In the genomic region with DNA sequence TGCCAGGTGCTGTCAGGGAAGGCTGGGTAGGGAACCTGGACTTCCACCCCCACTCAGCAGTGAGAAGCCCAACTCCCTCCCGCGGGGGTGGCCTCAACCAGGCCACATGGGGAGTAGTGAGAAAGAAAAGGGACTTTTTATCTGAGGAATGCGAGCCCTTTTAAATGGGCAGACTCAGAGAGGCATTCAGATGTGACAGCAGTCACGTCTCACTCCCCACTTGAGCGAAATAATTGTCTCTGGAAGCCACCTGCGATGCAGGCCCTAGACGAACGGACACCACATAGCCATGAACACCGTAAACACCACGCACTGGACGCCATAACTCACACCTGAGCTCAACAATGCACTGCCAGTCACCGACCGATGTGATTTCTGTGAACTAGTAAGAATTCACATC, we compare ENCODE assay signal across 25 cellular contexts. TPM values are rescaled to one million over a fixed set of nuclear protein-coding genes. Genes with fewer than 3 reads are reported as not detected.
DNase-seq lines count a peak whose midpoint lies in the region; ATAC-seq, FAIRE-seq and TF ChIP-seq lines count a peak whose summit lies in the region.
"Had no signal": no experiment of that assay in that cellular context is flagged by ENCODE, and none has a peak within 500 bp of the region (broad histone marks: within the 10 kb centered on the region; RNA-seq: fewer than 3 reads in every experiment).

No MANE protein-coding gene starts in this region.

- TF ChIP-seq POLR2A in HepG2 (IDR thresholded peaks at IDR 0.05; ENCODE audit: insufficient read depth in 1 of 2, low read depth in 2 of 2, low read length in 2 of 2): no peak
- no peak for TF ChIP-seq POLR2A in right lobe of liver (IDR thresholded peaks at IDR 0.05)

- BruUV-seq in HepG2 (replicated peaks; lab: Mats Ljungman, UMichigan): no TSS peak

- no peaks in the 10 kb centered on the region for H3K36me3 Mint-ChIP-seq in activated T-helper 1 cell treated with anti-CD3 and anti-CD28 coated beads, Interleukin-12 subunit alpha, Interleukin-12 subunit beta, Interleukin-2, Interleukin-4 antibody, amounts not matched to agents 30 ng/mL and 10 ng/mL and 1 ng/mL, durations not matched to agents 14 hours and 24 hours and 36 hours (ENCODE audit: low read depth)
- H3K36me3 Mint-ChIP-seq in effector memory CD8-positive, alpha-beta T cell (ENCODE audit: insufficient read depth): no peaks in the 10 kb centered on the region
- no peaks in the 10 kb centered on the region for H3K36me3 Mint-ChIP-seq in stimulated activated memory B cell treated with anti-CD40 and anti-IgM and Interleukin-4, amounts not matched to agents 10 μg/mL and 1 μg/mL and 100 μg/mL, for 72 hours

- in situ Hi-C loops in HepG2 (cut with HindIII; ENCODE audit: extremely low pct_ligation_motif_present, low pct_unique_long_range_greater_than_20kb): no loop called here

- no peak overlapping the region for H3K4me3 Mint-ChIP-seq in activated T-helper 1 cell treated with anti-CD3 and anti-CD28 coated beads, Interleukin-12 subunit alpha, Interleukin-12 subunit beta, Interleukin-2, Interleukin-4 antibody, amounts not matched to agents 30 ng/mL and 10 ng/mL and 1 ng/mL, durations not matched to agents 14 hours and 24 hours and 36 hours
- H3K4me3 Mint-ChIP-seq in effector memory CD8-positive, alpha-beta T cell: no peak overlapping the region
- no peak overlapping the region for H3K4me3 Mint-ChIP-seq in stimulated activated memory B cell treated with anti-CD40 and anti-IgM and Interleukin-4, amounts not matched to agents 10 μg/mL and 1 μg/mL and 100 μg/mL, for 72 hours

- no peak for TF ChIP-seq RAD21 in HepG2 (CRISPR knock-in tag; IDR thresholded peaks at IDR 0.05)

- H3K4me3 ChIP-seq in HepG2 (replicated peaks in 1 of 3; ENCODE audit: insufficient read depth in 1 of 3, low read depth in 2 of 3, low read length in 3 of 3) (no peak overlapping the region), right lobe of liver (no peak overlapping the region)
- H3K4me3 ChIP-seq: GM23248, prostate gland had no signal

- H3K9me3 ChIP-seq in HepG2 (ENCODE audit: low read length) (no peaks in the 10 kb centered on the region), right lobe of liver (no peaks in the 10 kb centered on the region)
- H3K9me3 ChIP-seq: prostate gland had no signal

- WGBS in HepG2 (ENCODE audit: low lambda C conversion rate): 10% methylated on average over 10 of the region's 13 CpGs
- WGBS in right lobe of liver (ENCODE audit: insufficient coverage, low coverage, low lambda C conversion rate, missing lambda C conversion rate): 46% methylated on average over 7 of the region's 13 CpGs

- no peak overlapping the region for H2AFZ ChIP-seq in HepG2 (ENCODE audit: low read length)
- H2AFZ ChIP-seq: GM23248 had no signal

- peaks cover 51% of the 10 kb centered on the region for H3K27me3 Mint-ChIP-seq in activated T-helper 1 cell treated with anti-CD3 and anti-CD28 coated beads, Interleukin-12 subunit alpha, Interleukin-12 subunit beta, Interleukin-2, Interleukin-4 antibody, amounts not matched to agents 30 ng/mL and 10 ng/mL and 1 ng/mL, durations not matched to agents 14 hours and 24 hours and 36 hours (ENCODE audit: insufficient read depth)
- H3K27me3 Mint-ChIP-seq in effector memory CD8-positive, alpha-beta T cell: peaks cover 31 to 57% of the 10 kb centered on the region in 2 donors
- peaks cover 17% of the 10 kb centered on the region for H3K27me3 Mint-ChIP-seq in stimulated activated memory B cell treated with anti-CD40 and anti-IgM and Interleukin-4, amounts not matched to agents 10 μg/mL and 1 μg/mL and 100 μg/mL, for 72 hours

- TF ChIP-seq CTCF in HepG2 (CRISPR knock-in tag; IDR thresholded peaks at IDR 0.05) (no peak), right lobe of liver (IDR thresholded peaks at IDR 0.05) (no peak)

- H4K20me1 ChIP-seq in HepG2 (ENCODE audit: insufficient read depth, low read length): no peaks in the 10 kb centered on the region

- DNase-seq in HepG2 (ENCODE audit: low spot score) (no peak), right lobe of liver (no peak), NCI-H510A (lab: John Stamatoyannopoulos, UW) (peak; percentile 25), islet precursor cell (peak; percentile 86)
- DNase-seq in activated T-helper 1 cell treated with anti-CD3 and anti-CD28 coated beads, Interleukin-12 subunit alpha, Interleukin-12 subunit beta, Interleukin-2, Interleukin-4 antibody, amounts not matched to agents 30 ng/mL and 10 ng/mL and 1 ng/mL, durations not matched to agents 14 hours and 24 hours and 36 hours (ENCODE audit: low spot score): no peak
- no peak for DNase-seq in effector memory CD8-positive, alpha-beta T cell
- DNase-seq: activated CD4-positive, alpha-beta T cell treated with anti-CD3 and anti-CD28 coated beads, Interleukin-2, amount 50 U/mL, for 1 hour; activated CD8-positive, alpha-beta memory T cell treated with anti-CD3 and anti-CD28 coated beads, Interleukin-2, amount 50 U/mL, for 48 hours; activated gamma-delta T cell; dermis blood vessel endothelial cell; GM23248; left colon; midbrain; NCI-H1436 treated with DMSO at 0.1 percent for 48 hours; Right ventricle myocardium superior; SW 1271 had no signal

- H3K27ac Mint-ChIP-seq in activated T-helper 1 cell treated with anti-CD3 and anti-CD28 coated beads, Interleukin-12 subunit alpha, Interleukin-12 subunit beta, Interleukin-2, Interleukin-4 antibody, amounts not matched to agents 30 ng/mL and 10 ng/mL and 1 ng/mL, durations not matched to agents 14 hours and 24 hours and 36 hours: no peak overlapping the region
- no peak overlapping the region for H3K27ac Mint-ChIP-seq in effector memory CD8-positive, alpha-beta T cell
- no peak overlapping the region for H3K27ac Mint-ChIP-seq in stimulated activated memory B cell treated with anti-CD40 and anti-IgM and Interleukin-4, amounts not matched to agents 10 μg/mL and 1 μg/mL and 100 μg/mL, for 72 hours

- H3K9me3 Mint-ChIP-seq in activated T-helper 1 cell treated with anti-CD3 and anti-CD28 coated beads, Interleukin-12 subunit alpha, Interleukin-12 subunit beta, Interleukin-2, Interleukin-4 antibody, amounts not matched to agents 30 ng/mL and 10 ng/mL and 1 ng/mL, durations not matched to agents 14 hours and 24 hours and 36 hours: no peaks in the 10 kb centered on the region
- H3K9me3 Mint-ChIP-seq in effector memory CD8-positive, alpha-beta T cell: no peaks in the 10 kb centered on the region
- H3K9me3 Mint-ChIP-seq in stimulated activated memory B cell treated with anti-CD40 and anti-IgM and Interleukin-4, amounts not matched to agents 10 μg/mL and 1 μg/mL and 100 μg/mL, for 72 hours: no peaks in the 10 kb centered on the region

- peak overlapping the region; percentile 1; the same call in 1 of the 2 replicates for H3K4me2 ChIP-seq in HepG2 (ENCODE audit: low read depth, low read length)

- no peaks in the 10 kb centered on the region for H3K36me3 ChIP-seq in HepG2 (replicated peaks in 1 of 2; ENCODE audit: control insufficient read depth in 1 of 2, insufficient read depth in 2 of 2, low read length in 2 of 2)
- H3K36me3 ChIP-seq in right lobe of liver: no peaks in the 10 kb centered on the region
- H3K36me3 ChIP-seq: prostate gland had no signal

- intact Hi-C loops in HepG2 (cut with micrococcal nuclease; ENCODE audit: unreplicated experiment): no loop called here
- intact Hi-C loops in right lobe of liver (cut with DNase I): no loop called here
- intact Hi-C loops in activated T-helper 1 cell treated with anti-CD3 and anti-CD28 coated beads, Interleukin-12 subunit alpha, Interleukin-12 subunit beta, Interleukin-2, Interleukin-4 antibody, amounts not matched to agents 30 ng/mL and 10 ng/mL and 1 ng/mL, durations not matched to agents 14 hours and 24 hours and 36 hours (cut with micrococcal nuclease): no loop called here

- FAIRE-seq in HepG2 (lab: Jason Lieb, UNC): no peak
- FAIRE-seq: frontal cortex had no signal

- H3K27me3 ChIP-seq in HepG2 (ENCODE audit: control insufficient read depth in 1 of 2, insufficient read depth in 2 of 2, low read length in 2 of 2) (peaks cover 12 to 65% of the 10 kb centered on the region in 2 experiments; a peak in 3 of 5 replicates), right lobe of liver (no peaks in the 10 kb centered on the region)

- no peaks in the 10 kb centered on the region for H3K79me2 ChIP-seq in HepG2 (ENCODE audit: insufficient read depth, low read length)

- CTCF ChIA-PET in HepG2 (lab: Yijun Ruan, JAX; ENCODE audit: low intra/inter-chr PET ratio, low total read pairs): no interaction called here

- H3K9ac ChIP-seq in HepG2 (ENCODE audit: insufficient read depth, low read depth, low read length): no peak overlapping the region
- H3K9ac ChIP-seq: GM23248 had no signal

- no peak overlapping the region for H3K27ac ChIP-seq in HepG2 (ENCODE audit: extremely low read length, insufficient read depth, low read length)
- H3K27ac ChIP-seq in right lobe of liver: no peak overlapping the region
- H3K27ac ChIP-seq: GM23248, prostate gland had no signal

- H3K4me1 ChIP-seq in HepG2 (ENCODE audit: insufficient read depth, low read length): no peaks in the 10 kb centered on the region
- no peaks in the 10 kb centered on the region for H3K4me1 ChIP-seq in right lobe of liver
- H3K4me1 ChIP-seq: prostate gland had no signal

- POLR2A ChIA-PET in HepG2 (lab: Yijun Ruan, JAX): no interaction called here

- peaks cover 16% of the 10 kb centered on the region for H3K4me1 Mint-ChIP-seq in activated T-helper 1 cell treated with anti-CD3 and anti-CD28 coated beads, Interleukin-12 subunit alpha, Interleukin-12 subunit beta, Interleukin-2, Interleukin-4 antibody, amounts not matched to agents 30 ng/mL and 10 ng/mL and 1 ng/mL, durations not matched to agents 14 hours and 24 hours and 36 hours (ENCODE audit: low read depth)
- H3K4me1 Mint-ChIP-seq in effector memory CD8-positive, alpha-beta T cell (ENCODE audit: low read depth in 2 of 2): peaks cover 9 to 14% of the 10 kb centered on the region in 2 donors
- H3K4me1 Mint-ChIP-seq in stimulated activated memory B cell treated with anti-CD40 and anti-IgM and Interleukin-4, amounts not matched to agents 10 μg/mL and 1 μg/mL and 100 μg/mL, for 72 hours: peaks cover 56% of the 10 kb centered on the region

- no peak for TF ChIP-seq EP300 in HepG2 (IDR thresholded peaks at IDR 0.05; ENCODE audit: low read depth in 2 of 2, low read length in 2 of 2)
- no peak for TF ChIP-seq EP300 in HepG2 (CRISPR knock-in tag; IDR thresholded peaks at IDR 0.05; ENCODE audit: borderline replicate concordance)

- ATAC-seq in HepG2: no peak
- no peak for ATAC-seq in right lobe of liver
- ATAC-seq in effector memory CD8-positive, alpha-beta T cell (replicated peaks): no peak
- ATAC-seq in HG02970 (IDR thresholded peaks at IDR 0.05; ENCODE audit: low FRiP score, unreplicated experiment): no peak
- ATAC-seq in stimulated activated memory B cell treated with anti-CD40 and anti-IgM and Interleukin-4, amounts not matched to agents 10 μg/mL and 1 μg/mL and 100 μg/mL, for 72 hours: no peak
- ATAC-seq: left colon had no signal

RNA-seq across cellular contexts. Expression of gene CD300E, which starts 11.9 kb away (rescaled TPM):
- total RNA-seq in HepG2 (2016; rRNA removed; fragmentation: Illumina TruSeq; extraction: Trizol): not detected in 2 replicates
- not detected in 2 replicates for total RNA-seq in HepG2 (2016; cell fraction: cytosol; rRNA removed; fragmentation: Illumina TruSeq; extraction: Trizol; ENCODE audit: low read depth)
- total RNA-seq in HepG2 (2016; cell fraction: insoluble cytoplasmic fraction; rRNA removed; fragmentation: Illumina TruSeq; extraction: Trizol): not detected in 2 replicates
- not detected in 2 replicates for total RNA-seq in HepG2 (2016; cell fraction: membrane; rRNA removed; fragmentation: Illumina TruSeq; extraction: Trizol)
- not detected in 2 replicates for total RNA-seq in HepG2 (2016; cell fraction: nucleus; rRNA removed; fragmentation: Illumina TruSeq; extraction: Trizol)
- not detected in 2 replicates for polyA plus RNA-seq in HepG2 (2011; rRNA removed)
- polyA plus RNA-seq in HepG2 (2011; cell fraction: cytosol; rRNA removed): not detected in 2 replicates
- polyA plus RNA-seq in HepG2 (2011; cell fraction: nucleus; rRNA removed): not detected in 2 replicates
- polyA plus RNA-seq in HepG2 (2012): not detected in 2 replicates
- not detected in 2 replicates for polyA plus RNA-seq in HepG2 (2016; cell fraction: cytosol; fragmentation: Illumina TruSeq; extraction: Trizol; ENCODE audit: low read depth)
- polyA plus RNA-seq in HepG2 (2016; cell fraction: insoluble cytoplasmic fraction; fragmentation: Illumina TruSeq; extraction: Trizol; ENCODE audit: low read depth): not detected in 2 replicates
- not detected in 2 replicates for polyA plus RNA-seq in HepG2 (2016; cell fraction: membrane; fragmentation: Illumina TruSeq; extraction: Trizol; ENCODE audit: low read depth)
- polyA plus RNA-seq in HepG2 (2016; cell fraction: nucleus; fragmentation: Illumina TruSeq; extraction: Trizol; ENCODE audit: insufficient read depth, low read depth): not detected in 2 replicates
- not detected in 2 replicates for polyA minus RNA-seq in HepG2 (2011; rRNA and poly(A)+ RNA removed; ENCODE audit: low replicate concordance)
- not detected in 2 replicates for polyA minus RNA-seq in HepG2 (2011; cell fraction: cytosol; rRNA and poly(A)+ RNA removed)
- not detected in 2 replicates for polyA minus RNA-seq in HepG2 (2011; cell fraction: nucleus; rRNA and poly(A)+ RNA removed)
- total RNA-seq in right lobe of liver: under 1 TPM; 0.07 to 0.91 (median 0.34) TPM
- not detected in 2 replicates for total RNA-seq in activated T-helper 1 cell treated with anti-CD3 and anti-CD28 coated beads, Interleukin-12 subunit alpha, Interleukin-12 subunit beta, Interleukin-2, Interleukin-4 antibody, amounts not matched to agents 30 ng/mL and 10 ng/mL and 1 ng/mL, durations not matched to agents 14 hours and 24 hours and 36 hours
- total RNA-seq: A673, dermis blood vessel endothelial cell, GM23248 had no signal
- polyA plus RNA-seq: GM23248, neural cell had no signal

RNA-seq across cellular contexts. Expression of gene CD300LD, which starts 43.3 kb away (rescaled TPM):
- not detected in 2 replicates for total RNA-seq in HepG2 (2016; rRNA removed; fragmentation: Illumina TruSeq; extraction: Trizol)
- total RNA-seq in HepG2 (2016; cell fraction: cytosol; rRNA removed; fragmentation: Illumina TruSeq; extraction: Trizol; ENCODE audit: low read depth): not detected in 2 replicates
- total RNA-seq in HepG2 (2016; cell fraction: insoluble cytoplasmic fraction; rRNA removed; fragmentation: Illumina TruSeq; extraction: Trizol): not detected in 2 replicates
- not detected in 2 replicates for total RNA-seq in HepG2 (2016; cell fraction: membrane; rRNA removed; fragmentation: Illumina TruSeq; extraction: Trizol)
- total RNA-seq in HepG2 (2016; cell fraction: nucleus; rRNA removed; fragmentation: Illumina TruSeq; extraction: Trizol): not detected in 2 replicates
- not detected in 2 replicates for polyA plus RNA-seq in HepG2 (2011; rRNA removed)
- polyA plus RNA-seq in HepG2 (2011; cell fraction: cytosol; rRNA removed): not detected in 2 replicates
- polyA plus RNA-seq in HepG2 (2011; cell fraction: nucleus; rRNA removed): not detected in 2 replicates
- polyA plus RNA-seq in HepG2 (2012): not detected in 2 replicates
- not detected in 2 replicates for polyA plus RNA-seq in HepG2 (2016; cell fraction: cytosol; fragmentation: Illumina TruSeq; extraction: Trizol; ENCODE audit: low read depth)
- not detected in 2 replicates for polyA plus RNA-seq in HepG2 (2016; cell fraction: insoluble cytoplasmic fraction; fragmentation: Illumina TruSeq; extraction: Trizol; ENCODE audit: low read depth)
- not detected in 2 replicates for polyA plus RNA-seq in HepG2 (2016; cell fraction: membrane; fragmentation: Illumina TruSeq; extraction: Trizol; ENCODE audit: low read depth)
- not detected in 2 replicates for polyA plus RNA-seq in HepG2 (2016; cell fraction: nucleus; fragmentation: Illumina TruSeq; extraction: Trizol; ENCODE audit: insufficient read depth, low read depth)
- not detected in 2 replicates for polyA minus RNA-seq in HepG2 (2011; rRNA and poly(A)+ RNA removed; ENCODE audit: low replicate concordance)
- not detected in 2 replicates for polyA minus RNA-seq in HepG2 (2011; cell fraction: cytosol; rRNA and poly(A)+ RNA removed)
- not detected in 2 replicates for polyA minus RNA-seq in HepG2 (2011; cell fraction: nucleus; rRNA and poly(A)+ RNA removed)
- total RNA-seq in right lobe of liver: not detected
- not detected in 2 replicates for total RNA-seq in activated T-helper 1 cell treated with anti-CD3 and anti-CD28 coated beads, Interleukin-12 subunit alpha, Interleukin-12 subunit beta, Interleukin-2, Interleukin-4 antibody, amounts not matched to agents 30 ng/mL and 10 ng/mL and 1 ng/mL, durations not matched to agents 14 hours and 24 hours and 36 hours
- total RNA-seq: A673, dermis blood vessel endothelial cell, frontal cortex, GM23248, left colon, prostate gland, Right ventricle myocardium superior, subcutaneous adipose tissue had no signal
- polyA plus RNA-seq: adipose tissue, esophagus, GM23248, neural cell had no signal

Comparison
In these comparisons a context has a peak if more than half of its experiments do, and no peak if none do; other contexts are left out.
1. DNase-seq: peak in NCI-H510A (single experiment) and islet precursor cell (single experiment); none in HepG2 (single experiment), right lobe of liver (0 of 3), activated T-helper 1 cell treated with anti-CD3 and anti-CD28 coated beads, Interleukin-12 subunit alpha, Interleukin-12 subunit beta, Interleukin-2, Interleukin-4 antibody, amounts not matched to agents 30 ng/mL and 10 ng/mL and 1 ng/mL, durations not matched to agents 14 hours and 24 hours and 36 hours (single experiment) and effector memory CD8-positive, alpha-beta T cell (0 of 3).